ENCODE assay signal across 10 cellular contexts in the genomic region with DNA sequence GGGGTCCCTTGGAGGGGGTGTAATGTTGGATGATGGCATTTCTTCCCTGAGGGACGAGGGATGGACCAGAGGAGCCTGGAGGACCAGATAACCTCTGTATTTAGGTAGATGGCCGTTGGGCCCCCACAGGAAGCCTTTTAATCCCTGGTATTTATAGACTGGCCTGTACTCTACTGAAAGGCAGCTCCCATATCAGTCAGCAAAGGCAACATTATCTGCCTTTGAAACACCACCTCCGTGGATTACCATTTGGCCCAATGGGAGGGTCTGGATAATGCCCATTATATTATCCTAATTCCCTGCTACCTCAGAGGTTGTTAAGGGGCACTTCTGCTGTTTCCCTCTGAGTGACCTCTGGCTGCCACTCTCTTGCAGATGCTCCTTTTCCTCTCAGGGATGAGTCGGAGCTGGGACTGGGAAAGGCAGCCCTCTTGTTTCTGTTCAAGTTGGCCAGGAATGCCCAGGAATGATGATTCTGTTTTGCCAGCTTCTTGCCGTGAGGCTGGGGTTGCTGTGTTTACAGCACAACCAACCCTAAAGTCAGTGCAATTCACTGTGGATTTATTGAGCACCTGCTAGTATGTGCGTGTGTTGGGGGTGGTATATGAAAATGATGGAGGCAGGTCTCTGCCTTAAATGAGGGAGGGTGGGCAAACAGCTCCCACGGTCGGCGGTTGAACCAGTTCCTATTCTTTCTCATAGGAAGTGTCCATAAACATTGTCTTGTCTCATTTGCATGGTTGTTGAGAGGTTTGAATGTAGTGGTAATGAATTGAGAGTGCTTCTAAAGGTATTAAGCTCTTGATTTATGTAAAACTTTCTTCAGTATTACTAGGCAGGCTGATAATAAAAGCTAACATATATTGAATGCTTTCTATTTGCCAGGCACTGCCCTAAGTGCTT. TPM values are rescaled to one million over a fixed set of nuclear protein-coding genes. Genes with fewer than 3 reads are reported as not detected.
DNase-seq lines count a peak whose midpoint lies in the region; ATAC-seq and TF ChIP-seq lines count a peak whose summit lies in the region.
"Had no signal": no experiment of that assay in that cellular context is flagged by ENCODE, and none has a peak within 500 bp of the region (broad histone marks: within the 10 kb centered on the region; RNA-seq: fewer than 3 reads in every experiment).

No MANE protein-coding gene starts in this region.

- no peak overlapping the region for H3K4me3 ChIP-seq in neutrophil (ENCODE audit: low read depth in 1 of 2, low read length in 1 of 2)
- H3K4me3 ChIP-seq: coronary artery had no signal

- peak; percentile 24 to 44 for ATAC-seq in activated T-cell treated with anti-CD3 and anti-CD28 coated beads, Interleukin-2, amount 50 U/mL, for 72 hours (replicated peaks in 1 of 2)
- ATAC-seq in T-helper 17 cell (no peak), GM18505 (IDR thresholded peaks at IDR 0.05; ENCODE audit: unreplicated experiment) (no peak)

- H3K36me3 Mint-ChIP-seq in activated T-cell treated with anti-CD3 and anti-CD28 coated beads, Interleukin-2, amount 50 U/mL, for 72 hours (ENCODE audit: insufficient read depth in 2 of 2), result peaks cover 0 to 2% of the 10 kb centered on the region in 2 donors
- H3K36me3 Mint-ChIP-seq in T-helper 17 cell (ENCODE audit: low read depth), result peaks cover 5% of the 10 kb centered on the region

- peaks cover 71 to 82% of the 10 kb centered on the region in 2 experiments for H3K4me1 ChIP-seq in neutrophil (ENCODE audit: control insufficient read depth in 1 of 2, insufficient read depth in 1 of 2, low read depth in 1 of 2, low read length in 1 of 2)

- peaks cover 100% of the 10 kb centered on the region for H3K4me1 Mint-ChIP-seq in activated T-cell treated with anti-CD3 and anti-CD28 coated beads, Interleukin-2, amount 50 U/mL, for 72 hours (ENCODE audit: low read depth)
- peaks cover 76% of the 10 kb centered on the region for H3K4me1 Mint-ChIP-seq in T-helper 17 cell

- no peak for TF ChIP-seq CTCF in neutrophil (IDR thresholded peaks at IDR 0.05)

- TF ChIP-seq POLR2A in GM18505 (IDR thresholded peaks at IDR 0.05; ENCODE audit: borderline replicate concordance, extremely low read depth, insufficient read depth, insufficient read length), result no peak

- H3K4me3 Mint-ChIP-seq in activated T-cell treated with anti-CD3 and anti-CD28 coated beads, Interleukin-2, amount 50 U/mL, for 72 hours, result peak overlapping the region; percentile 73 to 79
- peak overlapping the region; percentile 75 for H3K4me3 Mint-ChIP-seq in T-helper 17 cell

- no peaks in the 10 kb centered on the region for H3K27me3 Mint-ChIP-seq in activated T-cell treated with anti-CD3 and anti-CD28 coated beads, Interleukin-2, amount 50 U/mL, for 72 hours (ENCODE audit: low read depth)
- H3K27me3 Mint-ChIP-seq in T-helper 17 cell, result no peaks in the 10 kb centered on the region

- H3K9me3 Mint-ChIP-seq in activated T-cell treated with anti-CD3 and anti-CD28 coated beads, Interleukin-2, amount 50 U/mL, for 72 hours, result no peaks in the 10 kb centered on the region

- DNase-seq in activated T-cell treated with anti-CD3 and anti-CD28 coated beads, Interleukin-2, amount 50 U/mL, for 72 hours, result peak in 1 of 2 donors; percentile 47
- DNase-seq in activated T-cell treated with anti-CD3 and anti-CD28 coated beads, Interleukin-2, amount 50 U/mL, for 48 hours, result no peak
- DNase-seq in HCEC 1CT (peak; percentile 10), T-helper 17 cell (no peak), SIG-M5 (lab: John Stamatoyannopoulos, UW) (no peak), epidermal melanocyte (ENCODE audit: insufficient read length, low spot score) (no peak)

- H3K9me3 ChIP-seq in T-helper 17 cell (ENCODE audit: control insufficient read depth, low read length, poor library complexity, severe bottlenecking), result no peaks in the 10 kb centered on the region
- H3K9me3 ChIP-seq in neutrophil, result no peaks in the 10 kb centered on the region

- peak overlapping the region; percentile 92 for H3K27ac Mint-ChIP-seq in activated T-cell treated with anti-CD3 and anti-CD28 coated beads, Interleukin-2, amount 50 U/mL, for 72 hours
- H3K27ac Mint-ChIP-seq in T-helper 17 cell, result peak overlapping the region; percentile 94

- no peaks in the 10 kb centered on the region for H3K27me3 ChIP-seq in neutrophil

- peaks cover 6% of the 10 kb centered on the region for H3K36me3 ChIP-seq in neutrophil

- peak overlapping the region; percentile 57 for H3K27ac ChIP-seq in neutrophil
- H3K27ac ChIP-seq: coronary artery had no signal

RNA-seq across cellular contexts. Expression of a gene that starts 18.1 kb away (rescaled TPM):
- 10 to 100 TPM; 60.3 to 73.8 TPM for total RNA-seq in activated T-cell treated with anti-CD3 and anti-CD28 coated beads, Interleukin-2, amount 50 U/mL, for 72 hours
- 100 to 1,000 TPM in 1 of 2 donors, 10 to 100 TPM in 1; 94.7 to 101 TPM for total RNA-seq in T-helper 17 cell

RNA-seq across cellular contexts. Expression of a gene that starts 54.8 kb away (rescaled TPM):
- total RNA-seq in activated T-cell treated with anti-CD3 and anti-CD28 coated beads, Interleukin-2, amount 50 U/mL, for 72 hours, result not detected
- total RNA-seq in T-helper 17 cell, result not detected
- total RNA-seq: osteocyte had no signal

Comparison
In these comparisons a context has a peak if more than half of its experiments do, and no peak if none do; other contexts are left out.
1. ATAC-seq: peak in activated T-cell treated with anti-CD3 and anti-CD28 coated beads, Interleukin-2, amount 50 U/mL, for 72 hours (2 of 2); none in T-helper 17 cell (single experiment) and GM18505 (single experiment).